8 cellular contexts compared by ENCODE assay signal in the genomic region with DNA sequence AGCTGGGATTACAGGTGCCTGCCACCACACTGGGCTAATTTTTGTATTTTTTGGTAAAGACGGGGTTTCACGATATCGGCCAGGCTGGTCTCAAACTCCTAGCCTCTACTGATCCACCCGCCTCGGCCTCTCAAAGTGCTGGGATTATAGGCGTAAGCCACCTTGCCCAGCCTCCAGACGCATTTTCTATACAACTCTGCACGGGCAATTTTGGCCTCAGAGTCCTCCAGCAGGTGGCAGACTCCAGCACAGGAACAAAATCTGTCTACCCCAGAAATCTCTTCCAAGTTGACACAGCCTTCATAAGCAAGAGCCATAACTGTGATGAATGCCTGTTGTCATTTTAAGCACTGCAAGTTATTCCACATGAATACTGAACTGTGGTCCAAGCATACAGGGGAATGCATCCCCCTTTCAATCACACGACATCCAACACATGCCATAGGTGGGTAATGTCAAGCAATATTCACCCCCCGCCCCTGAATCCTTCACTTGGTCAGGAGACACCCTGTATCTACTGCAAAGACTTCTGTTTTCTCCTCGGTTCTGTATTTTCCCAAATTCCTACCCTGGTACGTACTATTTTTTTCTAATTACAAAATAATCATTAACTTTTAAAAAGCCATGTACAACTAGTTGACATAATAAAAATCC. TPM values are rescaled to one million over a fixed set of nuclear protein-coding genes. Genes with fewer than 3 reads are reported as not detected.
DNase-seq lines count a peak whose midpoint lies in the region; ATAC-seq and TF ChIP-seq lines count a peak whose summit lies in the region.

No MANE protein-coding gene starts in this region.

- H3K4ac ChIP-seq in trophoblast cell (ENCODE audit: low read depth, low read length) = no peak overlapping the region

- no peaks in the 10 kb centered on the region for H3K9me2 ChIP-seq in SU-DHL-6 (replicated peaks; ENCODE audit: insufficient read depth, low read length)

- no peak overlapping the region for H3K23ac ChIP-seq in trophoblast cell (ENCODE audit: low read length)

- H3K79me2 ChIP-seq in SU-DHL-6 (ENCODE audit: insufficient read depth, low read length) = no peaks in the 10 kb centered on the region
- H3K79me2 ChIP-seq in trophoblast cell (ENCODE audit: control insufficient read depth, insufficient read depth, low read length, poor library complexity) = no peaks in the 10 kb centered on the region

- no peaks in the 10 kb centered on the region for H3F3A ChIP-seq in SU-DHL-6 (ENCODE audit: insufficient read depth)

- no peak overlapping the region for H4K91ac ChIP-seq in trophoblast cell (ENCODE audit: low read depth, low read length)

- H2BK120ac ChIP-seq in trophoblast cell (ENCODE audit: insufficient read depth, low read length, poor library complexity) = no peak overlapping the region

- H3K79me1 ChIP-seq in trophoblast cell (ENCODE audit: low read length) = no peaks in the 10 kb centered on the region

- H2AFZ ChIP-seq in SU-DHL-6 (ENCODE audit: low read depth, low read length, severe bottlenecking) = no peak overlapping the region
- H2AFZ ChIP-seq in trophoblast cell (ENCODE audit: insufficient read depth, low read length, poor library complexity) = no peak overlapping the region

- H3K9me3 ChIP-seq in SU-DHL-6 (ENCODE audit: insufficient read depth, low read length) (no peaks in the 10 kb centered on the region), colonic mucosa (no peaks in the 10 kb centered on the region), trophoblast cell (ENCODE audit: insufficient read depth, low read depth, low read length) (no peaks in the 10 kb centered on the region)

- H3K4me2 ChIP-seq in SU-DHL-6 (ENCODE audit: low read depth, low read length, poor library complexity, severe bottlenecking) = no peak overlapping the region
- no peak overlapping the region for H3K4me2 ChIP-seq in trophoblast cell (ENCODE audit: low read length)

- TF ChIP-seq CTCF in HL-60 (IDR thresholded peaks at IDR 0.05; ENCODE audit: insufficient read depth, low read length) = peak; percentile 17
- TF ChIP-seq CTCF in SU-DHL-6 (IDR thresholded peaks at IDR 0.05; ENCODE audit: insufficient read depth, low read length, poor library complexity, severe bottlenecking) = peak; percentile 63
- peak; percentile 37 for TF ChIP-seq CTCF in colonic mucosa (IDR thresholded peaks at IDR 0.05)

- H3K27me3 ChIP-seq in HL-60 (ENCODE audit: insufficient read depth, poor library complexity, severe bottlenecking) = no peaks in the 10 kb centered on the region
- H3K27me3 ChIP-seq in SU-DHL-6 (ENCODE audit: low read length) = no peaks in the 10 kb centered on the region
- H3K27me3 ChIP-seq in colonic mucosa = no peaks in the 10 kb centered on the region
- H3K27me3 ChIP-seq in trophoblast cell (ENCODE audit: insufficient read depth, low read length) = no peaks in the 10 kb centered on the region

- H3K36me3 ChIP-seq in SU-DHL-6 (ENCODE audit: low read length) (no peaks in the 10 kb centered on the region), colonic mucosa (no peaks in the 10 kb centered on the region), trophoblast cell (ENCODE audit: control insufficient read depth in 1 of 2, insufficient read depth in 2 of 2, low read length in 2 of 2) (peaks cover 17 to 20% of the 10 kb centered on the region in 2 experiments)

- ATAC-seq in GM21381 (IDR thresholded peaks at IDR 0.05; ENCODE audit: unreplicated experiment) = peak; percentile 48

- no peaks in the 10 kb centered on the region for H4K20me1 ChIP-seq in SU-DHL-6 (ENCODE audit: low read depth, low read length)

- H3K27ac ChIP-seq in HL-60 (replicated peaks) (no peak overlapping the region), SU-DHL-6 (ENCODE audit: low read depth, low read length) (no peak overlapping the region), colonic mucosa (no peak overlapping the region), trophoblast cell (ENCODE audit: low read depth, low read length) (no peak overlapping the region)

- H3K4me1 ChIP-seq in colonic mucosa = no peaks in the 10 kb centered on the region
- H3K4me1 ChIP-seq in trophoblast cell (ENCODE audit: control insufficient read depth in 1 of 2, insufficient read depth in 2 of 2, low read length in 2 of 2) = no peaks in the 10 kb centered on the region

- DNase-seq in NOMO-1 (lab: John Stamatoyannopoulos, UW; ENCODE audit: unreplicated experiment in 2 of 2) (peak; percentile 14 to 16), NOMO-1 treated with DMSO at 0.1 percent for 48 hours (lab: John Stamatoyannopoulos, UW; ENCODE audit: unreplicated experiment) (no peak), HL-60 (ENCODE audit: low read depth in 1 of 2, low spot score in 1 of 2) (peak in 1 of 2 experiments; percentile 16), colonic mucosa (peak; percentile 61), trophoblast cell (peak; percentile 42 to 76), NCI-H187 treated with DMSO at 0.1 percent for 48 hours (lab: John Stamatoyannopoulos, UW) (no peak)

- intact Hi-C loops in colonic mucosa (cut with DNase I) = no loop called here

- no CpG with 5 or more reads among the region's 12 CpGs for WGBS in trophoblast cell (ENCODE audit: extremely low coverage, insufficient coverage, insufficient read length)

- no peak overlapping the region for H4K12ac ChIP-seq in trophoblast cell (ENCODE audit: low read depth, low read length)

- H3K18ac ChIP-seq in trophoblast cell (ENCODE audit: low read length) = no peak overlapping the region

- no peak overlapping the region for H3K14ac ChIP-seq in trophoblast cell (ENCODE audit: low read length)

- no peak overlapping the region for H2AK5ac ChIP-seq in trophoblast cell (ENCODE audit: low read length)

- H3K9ac ChIP-seq in SU-DHL-6 (ENCODE audit: low read length) = no peak overlapping the region
- H3K9ac ChIP-seq in colonic mucosa (ENCODE audit: low read depth in 2 of 2, low read length in 2 of 2) = no peak overlapping the region
- no peak overlapping the region for H3K9ac ChIP-seq in trophoblast cell (ENCODE audit: low read length)

- no peak overlapping the region for H2BK5ac ChIP-seq in trophoblast cell (ENCODE audit: low read depth, low read length, poor library complexity)

- H4K8ac ChIP-seq in trophoblast cell (ENCODE audit: low read depth, low read length) = no peak overlapping the region

- no peak overlapping the region for H2BK12ac ChIP-seq in trophoblast cell (ENCODE audit: low read length)

- H3K4me3 ChIP-seq in HL-60 (replicated peaks; ENCODE audit: insufficient read depth, low read length) (no peak overlapping the region), SU-DHL-6 (ENCODE audit: insufficient read depth, low read length, poor library complexity, severe bottlenecking) (no peak overlapping the region), colonic mucosa (no peak overlapping the region), trophoblast cell (ENCODE audit: low read depth, low read length) (no peak overlapping the region)

RNA-seq across cellular contexts. Expression of a gene that starts 50.8 kb away (rescaled TPM):
- total RNA-seq in colonic mucosa = 10 to 100 TPM; 49.2 to 75.7 TPM
- polyA plus RNA-seq in trophoblast cell (2013) = 102 and 105 TPM in 2 replicates

RNA-seq across cellular contexts. Expression of a gene that starts 56.5 kb away (rescaled TPM):
- 10 to 100 TPM; 36.4 to 36.6 TPM for total RNA-seq in colonic mucosa
- polyA plus RNA-seq in trophoblast cell (2013) = 33.4 and 34.2 TPM in 2 replicates

Comparison
In these comparisons a context has a peak if more than half of its experiments do, and no peak if none do; other contexts are left out.
1. DNase-seq: peak in NOMO-1 (2 of 2), colonic mucosa (single experiment) and trophoblast cell (2 of 2); none in NOMO-1 treated with DMSO at 0.1 percent for 48 hours (single experiment) and NCI-H187 treated with DMSO at 0.1 percent for 48 hours (single experiment).
2. Peak in every context shown above with its lines, with median percentiles within 50 percentile points of each other: CTCF ChIP-seq.